In genomic region chr18:50902797-50903196, GRCh38 we compare ENCODE assay signal across 11 cellular contexts.
"Had no signal": no experiment of that assay in that cellular context is flagged by ENCODE, and none has a peak within 500 bp of the region (broad histone marks: within the 10 kb centered on the region; RNA-seq: fewer than 3 reads in every experiment).

No MANE protein-coding gene starts in this region.

- DNase-seq: activated CD4-positive, alpha-beta T cell treated with anti-CD3 and anti-CD28 coated beads, Interleukin-2, amount 50 U/mL, for 48 hours; activated CD4-positive, CD25-positive, alpha-beta regulatory T cell treated with anti-CD3 and anti-CD28 coated beads, Interleukin-2, amount 50 U/mL, for 72 hours; activated naive CD4-positive, alpha-beta T cell treated with anti-CD3 and anti-CD28 coated beads, Interleukin-2, amount 10 ng/mL, durations not matched to agents 7 days and 5 days; left ventricle myocardium inferior; mucosa of descending colon; naive thymus-derived CD4-positive, alpha-beta T cell; stimulated activated CD4-positive, alpha-beta T cell treated with anti-CD3 and anti-CD28 coated beads, Interleukin-2, amount 100 ng/mL, for 48 hours had no signal

- H3K4me3 Mint-ChIP-seq: activated naive CD4-positive, alpha-beta T cell treated with anti-CD3 and anti-CD28 coated beads, Interleukin-2, amount 10 ng/mL, durations not matched to agents 7 days and 5 days; activated T-helper 17 cell treated with anti-CD3 and anti-CD28 coated beads, Interleukin-2, amount 50 U/mL, for 72 hours; naive thymus-derived CD4-positive, alpha-beta T cell; stimulated activated memory B cell treated with anti-CD40 and anti-IgM and Interleukin-4, amounts not matched to agents 10 μg/mL and 1 μg/mL and 100 μg/mL, for 72 hours had no signal

- H3K9me3 Mint-ChIP-seq: activated T-helper 17 cell treated with anti-CD3 and anti-CD28 coated beads, Interleukin-2, amount 50 U/mL, for 72 hours; stimulated activated memory B cell treated with anti-CD40 and anti-IgM and Interleukin-4, amounts not matched to agents 10 μg/mL and 1 μg/mL and 100 μg/mL, for 72 hours had no signal

- ATAC-seq: activated T-helper 17 cell treated with anti-CD3 and anti-CD28 coated beads, Interleukin-2, amount 50 U/mL, for 72 hours; esophagus mucosa; mucosa of descending colon; naive thymus-derived CD4-positive, alpha-beta T cell; stimulated activated memory B cell treated with anti-CD40 and anti-IgM and Interleukin-4, amounts not matched to agents 10 μg/mL and 1 μg/mL and 100 μg/mL, for 72 hours had no signal

- H3K27ac ChIP-seq: left ventricle myocardium inferior, parathyroid adenoma had no signal

- H3K27me3 Mint-ChIP-seq: activated naive CD4-positive, alpha-beta T cell treated with anti-CD3 and anti-CD28 coated beads, Interleukin-2, amount 10 ng/mL, durations not matched to agents 7 days and 5 days; activated T-helper 17 cell treated with anti-CD3 and anti-CD28 coated beads, Interleukin-2, amount 50 U/mL, for 72 hours; naive thymus-derived CD4-positive, alpha-beta T cell; stimulated activated memory B cell treated with anti-CD40 and anti-IgM and Interleukin-4, amounts not matched to agents 10 μg/mL and 1 μg/mL and 100 μg/mL, for 72 hours had no signal

- H3K27ac Mint-ChIP-seq: activated naive CD4-positive, alpha-beta T cell treated with anti-CD3 and anti-CD28 coated beads, Interleukin-2, amount 10 ng/mL, durations not matched to agents 7 days and 5 days; activated T-helper 17 cell treated with anti-CD3 and anti-CD28 coated beads, Interleukin-2, amount 50 U/mL, for 72 hours; stimulated activated memory B cell treated with anti-CD40 and anti-IgM and Interleukin-4, amounts not matched to agents 10 μg/mL and 1 μg/mL and 100 μg/mL, for 72 hours had no signal
